20 cellular contexts compared by ENCODE assay signal in genomic region chr22:46909237-46910030, GRCh38.
DNase-seq lines count a peak whose midpoint lies in the region; ATAC-seq and TF ChIP-seq lines count a peak whose summit lies in the region.
"Had no signal": no experiment of that assay in that cellular context is flagged by ENCODE, and none has a peak within 500 bp of the region (broad histone marks: within the 10 kb centered on the region; RNA-seq: fewer than 3 reads in every experiment).

No MANE protein-coding gene starts in this region.

- H3K18ac ChIP-seq in mesendoderm (ENCODE audit: low read length): no peak overlapping the region

- no peak overlapping the region for H2BK120ac ChIP-seq in mesendoderm (ENCODE audit: low read depth, low read length)

- no peak overlapping the region for H3K4me2 ChIP-seq in mesendoderm (ENCODE audit: low read length)
- H3K4me2 ChIP-seq: BLaER1, PC-9 had no signal

- H2BK5ac ChIP-seq in mesendoderm (ENCODE audit: low read length): no peak overlapping the region

- no peak overlapping the region for H2AK5ac ChIP-seq in mesendoderm (ENCODE audit: low read length)

- WGBS in mesendoderm (ENCODE audit: extremely low coverage, insufficient coverage, low lambda C conversion rate): no CpG with 5 or more reads among the region's 26 CpGs
- WGBS in testis, 2 donors: 93 to 94% methylated on average over 24 to 26 of the region's 26 CpGs

- no peak overlapping the region for H3K23ac ChIP-seq in mesendoderm (ENCODE audit: low read length)

- no peaks in the 10 kb centered on the region for H3K27me3 Mint-ChIP-seq in central memory CD8-positive, alpha-beta T cell

- no peaks in the 10 kb centered on the region for H3K27me3 ChIP-seq in mesendoderm (ENCODE audit: insufficient read depth, low read length, poor library complexity)
- no peaks in the 10 kb centered on the region for H3K27me3 ChIP-seq in testis
- H3K27me3 ChIP-seq in HAP-1 (ENCODE audit: low read depth): no peaks in the 10 kb centered on the region
- H3K27me3 ChIP-seq: BLaER1, MG63 had no signal

- peak overlapping the region; percentile 83 for H3K27ac Mint-ChIP-seq in central memory CD8-positive, alpha-beta T cell (ENCODE audit: low read depth)
- H3K27ac Mint-ChIP-seq: CD8-positive, alpha-beta T cell had no signal

- H3K4me3 Mint-ChIP-seq in central memory CD8-positive, alpha-beta T cell: no peak overlapping the region
- H3K4me3 Mint-ChIP-seq: CD8-positive, alpha-beta T cell had no signal

- H3K27ac ChIP-seq in mesendoderm (ENCODE audit: low read depth, low read length): no peak overlapping the region
- no peak overlapping the region for H3K27ac ChIP-seq in testis
- H3K27ac ChIP-seq: BLaER1, PC-9 had no signal

- H3K36me3 ChIP-seq in mesendoderm (ENCODE audit: control insufficient read depth, insufficient read depth, low read length) (no peaks in the 10 kb centered on the region), testis (ENCODE audit: low read depth, missing control alignments) (no peaks in the 10 kb centered on the region), HAP-1 (replicated peaks) (no peaks in the 10 kb centered on the region)

- no peak for TF ChIP-seq POLR2A in testis (IDR thresholded peaks at IDR 0.05)

- no peak for TF ChIP-seq CTCF in testis (IDR thresholded peaks at IDR 0.05)

- no peak overlapping the region for H3K9ac ChIP-seq in mesendoderm (ENCODE audit: low read length)
- H3K9ac ChIP-seq: BLaER1 had no signal

- H3K79me1 ChIP-seq in mesendoderm (ENCODE audit: low read length): peaks cover 3% of the 10 kb centered on the region

- H3K36me3 Mint-ChIP-seq in central memory CD8-positive, alpha-beta T cell (ENCODE audit: insufficient read depth): peaks cover 8% of the 10 kb centered on the region

- no peaks in the 10 kb centered on the region for H3K9me3 Mint-ChIP-seq in central memory CD8-positive, alpha-beta T cell
- H3K9me3 Mint-ChIP-seq: CD8-positive, alpha-beta T cell had no signal

- H3K56ac ChIP-seq in mesendoderm (ENCODE audit: low read length): no peak overlapping the region

- H3K4ac ChIP-seq in mesendoderm (ENCODE audit: low read depth, low read length): no peak overlapping the region

- peaks cover 19% of the 10 kb centered on the region for H3K4me1 Mint-ChIP-seq in central memory CD8-positive, alpha-beta T cell

- peak; percentile 49 for DNase-seq in activated CD8-positive, alpha-beta memory T cell treated with anti-CD3 and anti-CD28 coated beads for 24 hours
- DNase-seq in activated CD8-positive, alpha-beta memory T cell treated with anti-CD3 and anti-CD28 coated beads, Interleukin-2, amount 50 U/mL, for 48 hours: no peak
- DNase-seq in central memory CD8-positive, alpha-beta T cell (ENCODE audit: low spot score in 2 of 2): no peak
- DNase-seq in mesendoderm (peak; percentile 28), sciatic nerve (ENCODE audit: low spot score) (no peak), HuH-7.5 (ENCODE audit: low spot score) (no peak), testis (no peak), HAP-1 (ENCODE audit: low spot score in 2 of 2) (no peak)
- DNase-seq: CD8-positive, alpha-beta T cell; DMS79 treated with DMSO at 0.1 percent for 48 hours; IMR-90; Karpas-422; MG63; NCI-H1105; NCI-H1694 treated with DMSO at 0.1 percent for 48 hours; NCI-H2107; NCI-H2227 treated with DMSO at 0.1 percent for 48 hours; NCI-H524; PC-9 had no signal

- no peak for ATAC-seq in central memory CD8-positive, alpha-beta T cell (replicated peaks; ENCODE audit: extremely low read depth, poor library complexity, severe bottlenecking)
- ATAC-seq in sciatic nerve: peak; percentile 50
- ATAC-seq: CD8-positive, alpha-beta T cell had no signal

- no peak overlapping the region for H4K8ac ChIP-seq in mesendoderm (ENCODE audit: low read depth, low read length)

- H2BK15ac ChIP-seq in mesendoderm (replicated peaks; ENCODE audit: low read depth): no peak overlapping the region

- H3K79me2 ChIP-seq in mesendoderm (ENCODE audit: control insufficient read depth, insufficient read depth, low read length): no peaks in the 10 kb centered on the region

- H3K4me3 ChIP-seq in mesendoderm (ENCODE audit: low read length) (no peak overlapping the region), testis (no peak overlapping the region), HAP-1 (no peak overlapping the region)
- H3K4me3 ChIP-seq: BLaER1, MG63, PC-9 had no signal

- intact Hi-C loops in sciatic nerve (cut with DNase I) (no loop called here), testis (cut with DNase I; ENCODE audit: low total_unique reads) (no loop called here)

- H3K9me3 ChIP-seq in testis (no peaks in the 10 kb centered on the region), HAP-1 (no peaks in the 10 kb centered on the region)
- H3K9me3 ChIP-seq: BLaER1, MG63 had no signal

- in situ Hi-C loops in HAP-1 (cut with MboI; ENCODE audit: low sequenced_read_pairs): no loop called here

- no peak overlapping the region for H4K5ac ChIP-seq in mesendoderm (ENCODE audit: low read length)

- H3K4me1 ChIP-seq in mesendoderm (ENCODE audit: control insufficient read depth, low read depth, low read length): no peaks in the 10 kb centered on the region
- H3K4me1 ChIP-seq in testis: peaks cover 3% of the 10 kb centered on the region
- H3K4me1 ChIP-seq in HAP-1: no peaks in the 10 kb centered on the region
- H3K4me1 ChIP-seq: BLaER1 had no signal

Comparison
In these comparisons a context has a peak if more than half of its experiments do, and no peak if none do; other contexts are left out.
1. DNase-seq: peak in activated CD8-positive, alpha-beta memory T cell treated with anti-CD3 and anti-CD28 coated beads for 24 hours (single experiment) and mesendoderm (single experiment); none in activated CD8-positive, alpha-beta memory T cell treated with anti-CD3 and anti-CD28 coated beads, Interleukin-2, amount 50 U/mL, for 48 hours (single experiment), central memory CD8-positive, alpha-beta T cell (0 of 2), sciatic nerve (single experiment), HuH-7.5 (single experiment), testis (single experiment) and HAP-1 (0 of 2).